1 cellular context compared by ENCODE assay signal in genomic region chr6:30541515-30542403, GRCh38.
TF ChIP-seq lines count a peak whose summit lies in the region.

No MANE protein-coding gene starts in this region.

TF ChIP-seq in HEK293, 187 proteins besides CTCF, POLR2A, EP300 and RAD21 (continued from another document and continues in another):
- TF ChIP-seq ZNF335 (tag by site-specific recombination; conservative IDR thresholded peaks at IDR 0.05) (peak; percentile 70), GLI2 (tag by site-specific recombination; IDR thresholded peaks at IDR 0.05; ENCODE audit: borderline replicate concordance, low read depth) (no peak), ZBTB44 (tag by site-specific recombination; IDR thresholded peaks at IDR 0.05) (no peak), ZNF398 (tag by site-specific recombination; IDR thresholded peaks at IDR 0.05) (no peak), ZNF391 (tag by site-specific recombination; IDR thresholded peaks at IDR 0.05; ENCODE audit: borderline replicate concordance, low read depth) (no peak; the same call in 1 of the 2 replicates), ZNF366 (tag by site-specific recombination; conservative IDR thresholded peaks at IDR 0.05) (peak; percentile 84), ZBTB48 (tag by site-specific recombination; IDR thresholded peaks at IDR 0.05) (no peak), TSHZ1 (tag by site-specific recombination; IDR thresholded peaks at IDR 0.05; ENCODE audit: borderline replicate concordance) (no peak), ZNF747 (tag by site-specific recombination; IDR thresholded peaks at IDR 0.05) (no peak), ZNF214 (tag by site-specific recombination; IDR thresholded peaks at IDR 0.05; ENCODE audit: borderline replicate concordance) (no peak), ZNF350 (tag by site-specific recombination; IDR thresholded peaks at IDR 0.05) (no peak), ZBTB10 (tag by site-specific recombination; IDR thresholded peaks at IDR 0.05) (no peak), ZNF155 (tag by site-specific recombination; IDR thresholded peaks at IDR 0.05) (no peak), ZNF148 (tag by site-specific recombination; IDR thresholded peaks at IDR 0.05; ENCODE audit: borderline replicate concordance) (no peak), ZNF112 (tag by site-specific recombination; IDR thresholded peaks at IDR 0.05) (no peak), PATZ1 (tag by site-specific recombination; IDR thresholded peaks at IDR 0.05) (peak; percentile 31), KLF8 (tag by site-specific recombination; IDR thresholded peaks at IDR 0.05) (0 out of 2 replicates have a peak, but pooled peaks have one; percentile 20), ZNF548 (tag by site-specific recombination; IDR thresholded peaks at IDR 0.05) (no peak), ZNF354C (tag by site-specific recombination; IDR thresholded peaks at IDR 0.05; ENCODE audit: borderline replicate concordance, low read depth) (no peak), ZNF549 (tag by site-specific recombination; IDR thresholded peaks at IDR 0.05) (no peak), YY1 (tag by site-specific recombination; IDR thresholded peaks at IDR 0.05) (no peak), PRDM6 (tag by site-specific recombination; IDR thresholded peaks at IDR 0.05) (no peak), ZNF23 (tag by site-specific recombination; IDR thresholded peaks at IDR 0.05; ENCODE audit: borderline replicate concordance) (no peak), ZNF449 (tag by site-specific recombination; IDR thresholded peaks at IDR 0.05) (no peak), GLI4 (tag by site-specific recombination; IDR thresholded peaks at IDR 0.05) (no peak), ZNF777 (tag by site-specific recombination; IDR thresholded peaks at IDR 0.05; ENCODE audit: borderline replicate concordance) (no peak), ZNF266 (tag by site-specific recombination; IDR thresholded peaks at IDR 0.05; ENCODE audit: low read depth) (no peak), ZNF571 (tag by site-specific recombination; IDR thresholded peaks at IDR 0.05) (no peak), ZNF24 (tag by site-specific recombination; IDR thresholded peaks at IDR 0.05) (no peak), OSR2 (tag by site-specific recombination; IDR thresholded peaks at IDR 0.05) (no peak), ZNF791 (tag by site-specific recombination; IDR thresholded peaks at IDR 0.05) (no peak), PRDM10 (tag by site-specific recombination; IDR thresholded peaks at IDR 0.05) (no peak), SP7 (tag by site-specific recombination; IDR thresholded peaks at IDR 0.05) (0 out of 2 replicates have a peak, but pooled peaks have one; percentile 54)
